ENCODE assay signal across 20 cellular contexts in the genomic region with DNA sequence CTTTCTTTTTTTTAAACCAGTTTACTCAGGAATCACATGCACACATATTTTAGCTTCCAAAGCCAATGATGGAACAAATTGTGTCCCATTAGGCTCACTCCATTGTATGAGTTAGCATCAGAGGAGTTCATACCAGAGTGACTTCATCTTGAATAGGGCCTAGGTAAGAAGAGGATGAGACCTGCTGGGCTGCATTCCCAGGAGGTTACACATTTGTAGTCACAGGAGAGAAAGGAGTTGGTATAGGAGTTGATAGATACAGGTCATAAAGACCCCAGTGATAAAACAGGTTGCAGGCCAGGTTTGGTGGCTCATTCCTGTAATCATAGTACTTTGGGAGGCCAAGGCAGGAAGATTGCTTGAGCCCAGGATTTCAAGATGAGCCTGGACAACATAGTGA. TPM values are rescaled to one million over a fixed set of nuclear protein-coding genes. Genes with fewer than 3 reads are reported as not detected.
A peak's percentile ranks its signal among the peaks of the same experiment; 100 is the strongest.
DNase-seq lines count a peak whose midpoint lies in the region; ATAC-seq, FAIRE-seq and TF ChIP-seq lines count a peak whose summit lies in the region.
"Had no signal": no experiment of that assay in that cellular context is flagged by ENCODE, and none has a peak within 500 bp of the region (broad histone marks: within the 10 kb centered on the region; RNA-seq: fewer than 3 reads in every experiment).

No MANE protein-coding gene starts in this region.

- peak; percentile 52 for DNase-seq in PC-3
- DNase-seq in bronchial epithelial cell (ENCODE audit: low read depth), result peak; percentile 73
- peak; percentile 44 for DNase-seq in kidney tubule cell (ENCODE audit: low spot score)
- no peak for DNase-seq in type B pancreatic cell (ENCODE audit: extremely low spot score, unreplicated experiment)
- DNase-seq in RPMI8226, result no peak
- DNase-seq in A673 (ENCODE audit: low spot score), result no peak
- DNase-seq: C1 segment of cervical spinal cord; CD4-positive, alpha-beta T cell; DMS153; DMS79 treated with DMSO at 0.1 percent for 48 hours; EL; H7 had no signal

- H3K9ac ChIP-seq in PC-3 (ENCODE audit: low read length), result no peak overlapping the region

- H3K36me3 ChIP-seq in PC-3 (ENCODE audit: low read depth, low read length), result peaks cover 9% of the 10 kb centered on the region; the same call in 1 of the 2 replicates
- no peaks in the 10 kb centered on the region for H3K36me3 ChIP-seq in bronchial epithelial cell (ENCODE audit: control insufficient read depth, insufficient read depth, low read length)
- no peaks in the 10 kb centered on the region for H3K36me3 ChIP-seq in A673 (ENCODE audit: insufficient read depth, low read length, poor library complexity, severe bottlenecking)

- no peaks in the 10 kb centered on the region for H4K20me1 ChIP-seq in PC-3 (ENCODE audit: low read length)

- no peak overlapping the region for H3K4me2 ChIP-seq in PC-3 (ENCODE audit: low read length)
- H3K4me2 ChIP-seq: GM23338 had no signal

- H3K27me3 ChIP-seq in PC-3 (ENCODE audit: low read length) (no peaks in the 10 kb centered on the region), bronchial epithelial cell (ENCODE audit: control insufficient read depth, insufficient read depth, low read length) (no peaks in the 10 kb centered on the region), A673 (replicated peaks; ENCODE audit: insufficient read depth, low read depth, low read length, poor library complexity) (no peaks in the 10 kb centered on the region)

- H3K27me3 Mint-ChIP-seq in type B pancreatic cell, result peaks cover 28% of the 10 kb centered on the region

- FAIRE-seq in bronchial epithelial cell (lab: Jason Lieb, UNC), result no peak
- FAIRE-seq: D721Med, G401.6, GM12891 had no signal

- CTCF ChIA-PET in PC-3 (lab: Charles Lee) (no interaction called here), A673 (lab: Charles Lee) (no interaction called here)

- H3K9me2 ChIP-seq in PC-3 (replicated peaks; ENCODE audit: low read length), result no peaks in the 10 kb centered on the region

- H3K4me3 ChIP-seq in PC-3 (ENCODE audit: low read length) (no peak overlapping the region), bronchial epithelial cell (ENCODE audit: low read depth, low read length) (no peak overlapping the region), A673 (ENCODE audit: low read depth, low read length, poor library complexity, severe bottlenecking) (no peak overlapping the region)
- H3K4me3 ChIP-seq: GM23338 had no signal

- H3K4me1 ChIP-seq in PC-3 (ENCODE audit: insufficient read depth, low read length) (peaks cover 10% of the 10 kb centered on the region), A673 (ENCODE audit: insufficient read depth, low read length, poor library complexity, severe bottlenecking) (no peaks in the 10 kb centered on the region)

- peak overlapping the region; percentile 4 for H3K27ac Mint-ChIP-seq in type B pancreatic cell
- H3K27ac Mint-ChIP-seq: B cell; CD4-positive, alpha-beta T cell; GM23338; IgD-negative memory B cell had no signal

- peak overlapping the region; percentile 13 for H3K4me3 Mint-ChIP-seq in type B pancreatic cell
- H3K4me3 Mint-ChIP-seq: B cell; CD4-positive, alpha-beta T cell; GM23338; IgD-negative memory B cell had no signal

- H3K36me3 Mint-ChIP-seq in type B pancreatic cell, result peaks cover 38% of the 10 kb centered on the region

- TF ChIP-seq CTCF in PC-3 (conservative IDR thresholded peaks at IDR 0.05; ENCODE audit: low read depth, low read length) (no peak), bronchial epithelial cell (IDR thresholded peaks at IDR 0.05; ENCODE audit: insufficient read depth, low read length, severe bottlenecking) (no peak), type B pancreatic cell (conservative IDR thresholded peaks at IDR 0.05) (no peak), A673 (conservative IDR thresholded peaks at IDR 0.05; ENCODE audit: low read depth, low read length) (no peak)

- H3K9me3 Mint-ChIP-seq in type B pancreatic cell, result peaks cover 17% of the 10 kb centered on the region
- H3K9me3 Mint-ChIP-seq: CD4-positive, alpha-beta T cell had no signal

- H3F3A ChIP-seq in PC-3 (ENCODE audit: low read length, unreplicated experiment), result no peaks in the 10 kb centered on the region

- ATAC-seq in PC-3, result no peak
- no peak for ATAC-seq in HG02938 (IDR thresholded peaks at IDR 0.05; ENCODE audit: unreplicated experiment)
- ATAC-seq: GM23338 had no signal

- H3K4me1 Mint-ChIP-seq in type B pancreatic cell (ENCODE audit: unreplicated experiment), result peaks cover 11% of the 10 kb centered on the region

- H3K79me2 ChIP-seq in PC-3 (ENCODE audit: low read length), result no peaks in the 10 kb centered on the region

- POLR2A ChIA-PET in PC-3 (lab: Charles Lee; ENCODE audit: unreplicated experiment), result no interaction called here
- POLR2A ChIA-PET in A673 (lab: Charles Lee; ENCODE audit: low non-redundant PET), result no interaction called here

- no peak overlapping the region for H2AFZ ChIP-seq in PC-3 (ENCODE audit: low read length)
- H2AFZ ChIP-seq: GM23338 had no signal

- BruUV-seq in PC-3 (replicated peaks; lab: Mats Ljungman, UMichigan) (no TSS peak), A673 (replicated peaks; lab: Mats Ljungman, UMichigan) (no TSS peak)

- H3K27ac ChIP-seq in PC-3 (ENCODE audit: low read length) (no peak overlapping the region), A673 (ENCODE audit: low read depth, low read length, poor library complexity, severe bottlenecking) (no peak overlapping the region)

- H3K9me3 ChIP-seq in PC-3 (ENCODE audit: low read length) (peaks cover 35% of the 10 kb centered on the region), A673 (ENCODE audit: low read depth, low read length, poor library complexity, severe bottlenecking) (peaks cover 9% of the 10 kb centered on the region)

- intact Hi-C loops in PC-3 (cut with micrococcal nuclease) (loop anchor here (10.0 kb wide), 2 partner anchors 784 to 1574 kb away; no protein-coding TSS in a partner anchor), A673 (cut with micrococcal nuclease; ENCODE audit: unreplicated experiment) (loop anchor here (10.0 kb wide), 4 partner anchors 1254 to 2004 kb away; no protein-coding TSS in a partner anchor)

RNA-seq across cellular contexts. Expression of a gene that starts 9.3 kb away (rescaled TPM):
- total RNA-seq in PC-3 (2014; rRNA removed) (1.1 and 1.9 TPM in 2 replicates), bronchial epithelial cell (0.26 and 2.1 TPM in 2 replicates), type B pancreatic cell (ENCODE audit: low replicate concordance) (4.8 and 215 TPM in 2 replicates), A673 (2021) (0.24 and 0.66 TPM in 2 replicates)
- total RNA-seq: B cell; CD4-positive, alpha-beta T cell; HT-29 had no signal

Comparison
In these comparisons a context has a peak if more than half of its experiments do, and no peak if none do; other contexts are left out.
1. DNase-seq: peak in PC-3 (single experiment), bronchial epithelial cell (single experiment) and kidney tubule cell (single experiment); none in type B pancreatic cell (single experiment), RPMI8226 (single experiment) and A673 (single experiment).